ENCODE assay signal across 15 cellular contexts in the genomic region with DNA sequence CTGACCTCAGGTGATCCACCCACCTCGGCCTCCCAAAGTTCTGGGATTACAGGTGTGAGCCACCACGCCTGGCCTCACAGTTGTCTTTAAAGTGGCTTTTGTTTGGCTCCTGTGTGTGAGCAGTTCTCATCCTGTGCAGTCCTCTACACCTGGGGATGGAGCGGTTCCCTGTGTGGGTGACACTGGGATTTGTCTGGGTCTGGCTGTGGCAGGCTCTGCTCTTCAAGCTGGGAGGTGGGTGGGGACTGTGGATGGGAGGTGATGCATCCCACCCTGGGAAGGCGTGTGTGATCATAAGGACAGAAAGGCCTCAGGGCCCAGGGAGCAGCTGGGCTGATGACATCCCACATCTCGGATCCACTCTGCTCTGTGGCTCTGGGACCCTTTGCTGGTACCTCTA.
DNase-seq lines count a peak whose midpoint lies in the region; ATAC-seq and TF ChIP-seq lines count a peak whose summit lies in the region.
"Had no signal": no experiment of that assay in that cellular context is flagged by ENCODE, and none has a peak within 500 bp of the region (broad histone marks: within the 10 kb centered on the region; RNA-seq: fewer than 3 reads in every experiment).

No MANE protein-coding gene starts in this region.

- TF ChIP-seq CTCF in heart left ventricle (IDR thresholded peaks at IDR 0.05): no peak
- TF ChIP-seq CTCF in glutamatergic neuron (IDR thresholded peaks at IDR 0.05; ENCODE audit: partially characterized antibody, unreplicated experiment): no peak
- TF ChIP-seq CTCF in uterus (IDR thresholded peaks at IDR 0.05): no peak
- no peak for TF ChIP-seq CTCF in GM20000 (IDR thresholded peaks at IDR 0.05; ENCODE audit: extremely low read depth, missing control alignments)

- no peak overlapping the region for H3K4me2 ChIP-seq in neuronal stem cell (ENCODE audit: insufficient read depth, low read length, poor library complexity, severe bottlenecking)
- H3K4me2 ChIP-seq: BLaER1 treated with 17β-estradiol and CSF1 and Interleukin-3, amounts not matched to agents 10 nM and 100 nM had no signal

- peaks cover 1% of the 10 kb centered on the region for H3K4me1 Mint-ChIP-seq in glutamatergic neuron (ENCODE audit: low read depth, unreplicated experiment)
- H3K4me1 Mint-ChIP-seq: B cell had no signal

- H3K4ac ChIP-seq in neuronal stem cell (ENCODE audit: low read length): peak overlapping the region; percentile 91

- peaks cover 14% of the 10 kb centered on the region for H3K9me3 Mint-ChIP-seq in glutamatergic neuron (ENCODE audit: unreplicated experiment)
- H3K9me3 Mint-ChIP-seq: CD8-positive, alpha-beta T cell had no signal

- H3K27me3 Mint-ChIP-seq in glutamatergic neuron (ENCODE audit: unreplicated experiment): peaks cover 4% of the 10 kb centered on the region
- H3K27me3 Mint-ChIP-seq: B cell had no signal

- no peak overlapping the region for H2AK5ac ChIP-seq in neuronal stem cell (ENCODE audit: low read depth, low read length)

- no peak overlapping the region for H2BK12ac ChIP-seq in neuronal stem cell (ENCODE audit: low read length)

- H4K8ac ChIP-seq in neuronal stem cell (ENCODE audit: low read depth, low read length): no peak overlapping the region

- no peak overlapping the region for H2AFZ ChIP-seq in neuronal stem cell (ENCODE audit: low read length)

- no peak overlapping the region for H3K9ac ChIP-seq in neuronal stem cell (ENCODE audit: low read depth, low read length, poor library complexity)
- H3K9ac ChIP-seq: BLaER1 treated with 17β-estradiol and CSF1 and Interleukin-3, amounts not matched to agents 10 nM and 100 nM had no signal

- H3K4me3 ChIP-seq in heart left ventricle (no peak overlapping the region), neuronal stem cell (ENCODE audit: low read length in 2 of 2) (no peak overlapping the region), uterus (no peak overlapping the region)
- H3K4me3 ChIP-seq: BLaER1 treated with 17β-estradiol and CSF1 and Interleukin-3, amounts not matched to agents 10 nM and 100 nM had no signal

- H3K4me3 Mint-ChIP-seq in glutamatergic neuron (ENCODE audit: unreplicated experiment): no peak overlapping the region
- H3K4me3 Mint-ChIP-seq: B cell; CD8-positive, alpha-beta T cell had no signal

- no peaks in the 10 kb centered on the region for H3K36me3 ChIP-seq in heart left ventricle
- H3K36me3 ChIP-seq in neuronal stem cell (replicated peaks in 1 of 2; ENCODE audit: control insufficient read depth in 2 of 2, insufficient read depth in 2 of 2, low read length in 2 of 2): no peaks in the 10 kb centered on the region
- H3K36me3 ChIP-seq in uterus: no peaks in the 10 kb centered on the region
- H3K36me3 ChIP-seq: BLaER1 treated with 17β-estradiol and CSF1 and Interleukin-3, amounts not matched to agents 10 nM and 100 nM had no signal

- WGBS in heart left ventricle, 4 donors: 73 to 80% (median 77%) methylated on average over 5 of the region's 5 CpGs
- WGBS in neuronal stem cell (ENCODE audit: extremely low coverage in 2 of 2, insufficient read length in 2 of 2, insufficient replicate concordance in 1 of 2), 2 donors: no CpG with 5 or more reads among the region's 5 CpGs

- H3K79me1 ChIP-seq in neuronal stem cell (ENCODE audit: low read depth, low read length): no peaks in the 10 kb centered on the region

- no peak overlapping the region for H3K14ac ChIP-seq in neuronal stem cell (ENCODE audit: low read length)

- H3K23ac ChIP-seq in neuronal stem cell (ENCODE audit: low read depth, low read length, poor library complexity): no peak overlapping the region

- no peak overlapping the region for H4K91ac ChIP-seq in neuronal stem cell (ENCODE audit: low read depth, low read length, poor library complexity)

- DNase-seq in heart left ventricle (peak in 3 of 5 donors; percentile 3 to 28 (median 7)), left cardiac atrium (no peak), glutamatergic neuron (peak; percentile 12), neuronal stem cell (ENCODE audit: low spot score) (no peak), uterus (no peak), GM20000 (ENCODE audit: low spot score) (no peak)
- DNase-seq: Calu3; CD8-positive, alpha-beta T cell; DMS79 treated with DMSO at 0.1 percent for 48 hours; GF-D8; GOT3; H7 had no signal

- H3K36me3 Mint-ChIP-seq in glutamatergic neuron (ENCODE audit: unreplicated experiment): no peaks in the 10 kb centered on the region
- H3K36me3 Mint-ChIP-seq: CD8-positive, alpha-beta T cell had no signal

- H2BK120ac ChIP-seq in neuronal stem cell (ENCODE audit: low read depth, low read length): no peak overlapping the region

- H3K27ac ChIP-seq in heart left ventricle: no peak overlapping the region
- no peak overlapping the region for H3K27ac ChIP-seq in neuronal stem cell (replicated peaks; ENCODE audit: low read length)
- no peak overlapping the region for H3K27ac ChIP-seq in uterus
- H3K27ac ChIP-seq: BLaER1 treated with 17β-estradiol and CSF1 and Interleukin-3, amounts not matched to agents 10 nM and 100 nM had no signal

- ATAC-seq in heart left ventricle (no peak), left cardiac atrium (no peak)
- ATAC-seq: CD8-positive, alpha-beta T cell; HCT116 had no signal

- peak overlapping the region; percentile 86 for H3K18ac ChIP-seq in neuronal stem cell (ENCODE audit: low read length)

- TF ChIP-seq POLR2A in heart left ventricle (IDR thresholded peaks at IDR 0.05): no peak
- TF ChIP-seq POLR2A in uterus (IDR thresholded peaks at IDR 0.05): no peak

- H3K4me1 ChIP-seq in heart left ventricle (no peaks in the 10 kb centered on the region), neuronal stem cell (ENCODE audit: control insufficient read depth in 2 of 2, insufficient read depth in 1 of 2, low read depth in 1 of 2, low read length in 2 of 2) (peaks cover 4 to 8% of the 10 kb centered on the region in 2 donors), uterus (no peaks in the 10 kb centered on the region)

- H3K9me3 ChIP-seq in heart left ventricle (no peaks in the 10 kb centered on the region), neuronal stem cell (replicated peaks in 1 of 2; ENCODE audit: control insufficient read depth in 2 of 2, insufficient read depth in 1 of 2, low read depth in 1 of 2, low read length in 2 of 2) (no peaks in the 10 kb centered on the region), uterus (no peaks in the 10 kb centered on the region)

- intact Hi-C loops in heart left ventricle (cut with DNase I) (no loop called here), left cardiac atrium (cut with DNase I) (no loop called here), uterus (cut with DNase I; ENCODE audit: low total_unique reads) (no loop called here)

- no peak overlapping the region for H3K27ac Mint-ChIP-seq in glutamatergic neuron (ENCODE audit: unreplicated experiment)
- H3K27ac Mint-ChIP-seq: B cell; CD8-positive, alpha-beta T cell had no signal

- H2BK15ac ChIP-seq in neuronal stem cell (ENCODE audit: low read length): no peak overlapping the region

- peaks cover 0 to 8% (median 0%) of the 10 kb centered on the region in 9 donors for H3K27me3 ChIP-seq in heart left ventricle
- H3K27me3 ChIP-seq in neuronal stem cell (ENCODE audit: control insufficient read depth in 3 of 3, insufficient read depth in 3 of 3, low read depth in 1 of 3, low read length in 3 of 3): no peaks in the 10 kb centered on the region
- H3K27me3 ChIP-seq in uterus: no peaks in the 10 kb centered on the region

- peak overlapping the region; percentile 6 for H2BK5ac ChIP-seq in neuronal stem cell (ENCODE audit: low read length)

Comparison
In these comparisons a context has a peak if more than half of its experiments do, and no peak if none do; other contexts are left out.
1. DNase-seq: peak in heart left ventricle (3 of 5) and glutamatergic neuron (single experiment); none in left cardiac atrium (single experiment), neuronal stem cell (single experiment), uterus (0 of 2) and GM20000 (single experiment).